8 cellular contexts compared by ENCODE assay signal in genomic region chr9:137277329-137278041, GRCh38. TPM values are rescaled to one million over a fixed set of nuclear protein-coding genes. Genes with fewer than 3 reads are reported as not detected.
DNase-seq lines count a peak whose midpoint lies in the region; ATAC-seq and TF ChIP-seq lines count a peak whose summit lies in the region.

TOR4A (plus strand) TSS chr9:137277726; CDS start chr9:137278690, 964 bp downstream.

- H2AK5ac ChIP-seq in trophoblast cell (ENCODE audit: low read length): peak within 1 kb of the TSS; percentile 40

- H3K79me1 ChIP-seq in trophoblast cell (ENCODE audit: low read length): peaks cover 17% of the 10 kb centered on the region

- peak within 1 kb of the TSS; percentile 85 for H4K12ac ChIP-seq in trophoblast cell (ENCODE audit: low read depth, low read length)

- peak within 1 kb of the TSS; percentile 21 for H2BK12ac ChIP-seq in trophoblast cell (ENCODE audit: low read length)

- H4K91ac ChIP-seq in trophoblast cell (ENCODE audit: low read depth, low read length): peak within 1 kb of the TSS; percentile 84

- peak; percentile 35 for TF ChIP-seq CTCF in MM.1S (IDR thresholded peaks at IDR 0.05; ENCODE audit: low read length)
- TF ChIP-seq CTCF in cardiac muscle cell (IDR thresholded peaks at IDR 0.05; ENCODE audit: low read depth, low read length): peak; percentile 12

- no peaks in the 10 kb centered on the region for H3K27me3 Mint-ChIP-seq in activated naive CD8-positive, alpha-beta T cell

- H3K9ac ChIP-seq in MM.1S (ENCODE audit: low read length) (peak within 1 kb of the TSS; percentile 70), trophoblast cell (ENCODE audit: low read length) (peak within 1 kb of the TSS; percentile 55)

- H3K27ac Mint-ChIP-seq in activated naive CD8-positive, alpha-beta T cell: no peak within 1 kb of the TSS

- WGBS in trophoblast cell (ENCODE audit: extremely low coverage, insufficient coverage, insufficient read length): no CpG with 5 or more reads among the region's 25 CpGs

- H3K4me1 Mint-ChIP-seq in activated naive CD8-positive, alpha-beta T cell (ENCODE audit: low read depth): peaks cover 8% of the 10 kb centered on the region

- peak within 1 kb of the TSS; percentile 73 for H4K8ac ChIP-seq in trophoblast cell (ENCODE audit: low read depth, low read length)

- ATAC-seq in GM21825 (IDR thresholded peaks at IDR 0.05; ENCODE audit: unreplicated experiment): peak; percentile 71

- no peaks in the 10 kb centered on the region for H3K9me2 ChIP-seq in MM.1S (replicated peaks; ENCODE audit: insufficient read depth, low read length)

- DNase-seq in NCI-H82 (lab: John Stamatoyannopoulos, UW) (peak; percentile 39), NCI-H82 treated with DMSO at 0.1 percent for 48 hours (lab: John Stamatoyannopoulos, UW; ENCODE audit: unreplicated experiment) (no peak), MM.1S (peak; percentile 73), cardiac muscle cell (ENCODE audit: low read depth in 1 of 2, low spot score in 1 of 2) (peak; percentile 85 to 91), trophoblast cell (no peak), DMS79 treated with DMSO at 0.1 percent for 48 hours (lab: John Stamatoyannopoulos, UW) (no peak)

- H2BK120ac ChIP-seq in trophoblast cell (ENCODE audit: insufficient read depth, low read length, poor library complexity): peak within 1 kb of the TSS; percentile 86

- H3K36me3 ChIP-seq in MM.1S (replicated peaks; ENCODE audit: insufficient read depth, low read length) (no peaks in the 10 kb centered on the region), cardiac muscle cell (peaks cover 6% of the 10 kb centered on the region), trophoblast cell (ENCODE audit: control insufficient read depth in 1 of 2, insufficient read depth in 2 of 2, low read length in 2 of 2) (peaks cover 31 to 34% of the 10 kb centered on the region in 2 experiments)

- no peaks in the 10 kb centered on the region for H4K20me1 ChIP-seq in MM.1S (ENCODE audit: insufficient read depth, low read length)

- H2BK5ac ChIP-seq in trophoblast cell (ENCODE audit: low read depth, low read length, poor library complexity): peak within 1 kb of the TSS; percentile 29

- no peak within 1 kb of the TSS for H3K23ac ChIP-seq in trophoblast cell (ENCODE audit: low read length)

- peaks cover 3% of the 10 kb centered on the region; the same call in 1 of the 2 replicates for H3K4me1 ChIP-seq in MM.1S (ENCODE audit: low read length)
- H3K4me1 ChIP-seq in cardiac muscle cell (ENCODE audit: low read depth): peaks cover 32% of the 10 kb centered on the region
- H3K4me1 ChIP-seq in trophoblast cell (ENCODE audit: control insufficient read depth in 1 of 2, insufficient read depth in 2 of 2, low read length in 2 of 2): peaks cover 27 to 29% of the 10 kb centered on the region in 2 experiments

- H3K36me3 Mint-ChIP-seq in activated naive CD8-positive, alpha-beta T cell: no peaks in the 10 kb centered on the region

- peak within 1 kb of the TSS; percentile 68 for H3K18ac ChIP-seq in trophoblast cell (ENCODE audit: low read length)

- peak within 1 kb of the TSS; percentile 53 for H3K4ac ChIP-seq in trophoblast cell (ENCODE audit: low read depth, low read length)

- H3F3A ChIP-seq in MM.1S (ENCODE audit: insufficient read depth, low read length): no peaks in the 10 kb centered on the region

- H3K9me3 Mint-ChIP-seq in activated naive CD8-positive, alpha-beta T cell (ENCODE audit: low read depth): no peaks in the 10 kb centered on the region

- no peaks in the 10 kb centered on the region for H3K9me3 ChIP-seq in MM.1S (replicated peaks; ENCODE audit: insufficient read depth, low read length)
- H3K9me3 ChIP-seq in cardiac muscle cell (ENCODE audit: low read depth): no peaks in the 10 kb centered on the region
- peaks cover 17% of the 10 kb centered on the region for H3K9me3 ChIP-seq in trophoblast cell (ENCODE audit: insufficient read depth, low read depth, low read length)

- peak within 1 kb of the TSS; percentile 83 for H3K14ac ChIP-seq in trophoblast cell (ENCODE audit: low read length)

- H2AFZ ChIP-seq in MM.1S (ENCODE audit: low read length): peak within 1 kb of the TSS; percentile 75
- peak within 1 kb of the TSS; percentile 68 for H2AFZ ChIP-seq in trophoblast cell (ENCODE audit: insufficient read depth, low read length, poor library complexity)

- H3K79me2 ChIP-seq in MM.1S (ENCODE audit: low read length) (peaks cover 8% of the 10 kb centered on the region; the same call in 1 of the 2 replicates), trophoblast cell (ENCODE audit: control insufficient read depth, insufficient read depth, low read length, poor library complexity) (peaks cover 5% of the 10 kb centered on the region)

- H3K4me3 Mint-ChIP-seq in activated naive CD8-positive, alpha-beta T cell: peak within 1 kb of the TSS; percentile 69

- peak within 1 kb of the TSS; percentile 79 for H3K4me2 ChIP-seq in MM.1S (ENCODE audit: low read depth, low read length)
- peak within 1 kb of the TSS; percentile 60 for H3K4me2 ChIP-seq in trophoblast cell (ENCODE audit: low read length)

- H3K4me3 ChIP-seq in MM.1S (ENCODE audit: low read length) (peak within 1 kb of the TSS; percentile 74), cardiac muscle cell (peak within 1 kb of the TSS; percentile 26), trophoblast cell (ENCODE audit: low read depth, low read length) (peak within 1 kb of the TSS; percentile 58)

- H3K27ac ChIP-seq in MM.1S (ENCODE audit: low read length) (peak within 1 kb of the TSS; percentile 10; the same call in 1 of the 2 replicates), cardiac muscle cell (peak within 1 kb of the TSS; percentile 98), trophoblast cell (ENCODE audit: low read depth, low read length) (peak within 1 kb of the TSS; percentile 52)

- H3K27me3 ChIP-seq in MM.1S (replicated peaks; ENCODE audit: insufficient read depth, low read length) (no peaks in the 10 kb centered on the region), cardiac muscle cell (peaks cover 6% of the 10 kb centered on the region), trophoblast cell (ENCODE audit: insufficient read depth, low read length) (no peaks in the 10 kb centered on the region)

RNA-seq across cellular contexts. Expression of gene TOR4A, which starts in this region (rescaled TPM):
- total RNA-seq in cardiac muscle cell: 36.7 and 51.4 TPM in 2 replicates
- 18.5 and 24.3 TPM in 2 replicates for polyA plus RNA-seq in cardiac muscle cell
- polyA plus RNA-seq in trophoblast cell (2013): 6.7 and 6.8 TPM in 2 replicates

Comparison
In these comparisons a context has a peak if more than half of its experiments do, and no peak if none do; other contexts are left out.
1. DNase-seq: peak in NCI-H82 (single experiment), MM.1S (single experiment) and cardiac muscle cell (2 of 2); none in NCI-H82 treated with DMSO at 0.1 percent for 48 hours (single experiment), trophoblast cell (0 of 2) and DMS79 treated with DMSO at 0.1 percent for 48 hours (single experiment).
2. H3K27ac ChIP-seq: peak in every context shown above with its lines; median percentile 98 in cardiac muscle cell; 52 in trophoblast cell; 10 in MM.1S.
3. Peak in every context shown above with its lines, with median percentiles within 50 percentile points of each other: H3K4me3 ChIP-seq.